9 cellular contexts compared by ENCODE assay signal in genomic region chr16:67917140-67917851, GRCh38. TPM values are rescaled to one million over a fixed set of nuclear protein-coding genes. Genes with fewer than 3 reads are reported as not detected.
DNase-seq lines count a peak whose midpoint lies in the region; ATAC-seq and TF ChIP-seq lines count a peak whose summit lies in the region.
"Had no signal": no experiment of that assay in that cellular context is flagged by ENCODE, and none has a peak within 500 bp of the region (broad histone marks: within the 10 kb centered on the region; RNA-seq: fewer than 3 reads in every experiment).

No MANE protein-coding gene starts in this region.

- H3K27me3 Mint-ChIP-seq in activated CD4-positive, alpha-beta T cell treated with anti-CD3 and anti-CD28 coated beads, Interleukin-2, amount 10 ng/mL, durations not matched to agents 24 days and 14 days: no peaks in the 10 kb centered on the region
- no peaks in the 10 kb centered on the region for H3K27me3 Mint-ChIP-seq in activated T-helper 17 cell treated with anti-CD3 and anti-CD28 coated beads, Interleukin-2, amount 50 U/mL, for 72 hours

- H3K4me1 Mint-ChIP-seq in activated CD4-positive, alpha-beta T cell treated with anti-CD3 and anti-CD28 coated beads, Interleukin-2, amount 10 ng/mL, durations not matched to agents 24 days and 14 days: peaks cover 24% of the 10 kb centered on the region
- peaks cover 20% of the 10 kb centered on the region for H3K4me1 Mint-ChIP-seq in activated T-helper 17 cell treated with anti-CD3 and anti-CD28 coated beads, Interleukin-2, amount 50 U/mL, for 72 hours

- no peak overlapping the region for H3K4me3 Mint-ChIP-seq in activated CD4-positive, alpha-beta T cell treated with anti-CD3 and anti-CD28 coated beads, Interleukin-2, amount 10 ng/mL, durations not matched to agents 24 days and 14 days
- peak overlapping the region; percentile 54 for H3K4me3 Mint-ChIP-seq in activated T-helper 17 cell treated with anti-CD3 and anti-CD28 coated beads, Interleukin-2, amount 50 U/mL, for 72 hours

- intact Hi-C loops in activated CD4-positive, alpha-beta T cell treated with anti-CD3 and anti-CD28 coated beads, Interleukin-2, amount 10 ng/mL, durations not matched to agents 24 days and 14 days (cut with micrococcal nuclease): no loop called here

- no peak for TF ChIP-seq CTCF in hepatocyte (IDR thresholded peaks at IDR 0.05; ENCODE audit: poor library complexity)

- WGBS in hepatocyte (ENCODE audit: low lambda C conversion rate, missing lambda C conversion rate): 93% methylated on average over 6 of the region's 6 CpGs

- H3K9me3 Mint-ChIP-seq in activated CD4-positive, alpha-beta T cell treated with anti-CD3 and anti-CD28 coated beads, Interleukin-2, amount 10 ng/mL, durations not matched to agents 24 days and 14 days: no peaks in the 10 kb centered on the region
- H3K9me3 Mint-ChIP-seq in activated T-helper 17 cell treated with anti-CD3 and anti-CD28 coated beads, Interleukin-2, amount 50 U/mL, for 72 hours: no peaks in the 10 kb centered on the region

- peaks cover 10% of the 10 kb centered on the region for H3K36me3 Mint-ChIP-seq in activated CD4-positive, alpha-beta T cell treated with anti-CD3 and anti-CD28 coated beads, Interleukin-2, amount 10 ng/mL, durations not matched to agents 24 days and 14 days (ENCODE audit: low read depth)
- H3K36me3 Mint-ChIP-seq in activated T-helper 17 cell treated with anti-CD3 and anti-CD28 coated beads, Interleukin-2, amount 50 U/mL, for 72 hours (ENCODE audit: low read depth): peaks cover 10% of the 10 kb centered on the region

- no peaks in the 10 kb centered on the region for H3K9me3 ChIP-seq in hepatocyte (ENCODE audit: low read depth)
- no peaks in the 10 kb centered on the region for H3K9me3 ChIP-seq in stomach smooth muscle (ENCODE audit: control insufficient read depth in 2 of 2, low read length in 2 of 2)

- H3K4me1 ChIP-seq in hepatocyte (ENCODE audit: insufficient read depth) (peaks cover 4% of the 10 kb centered on the region), stomach smooth muscle (ENCODE audit: control insufficient read depth, insufficient read depth, low read length) (peaks cover 37% of the 10 kb centered on the region)

- peaks cover 56% of the 10 kb centered on the region for H3K79me2 ChIP-seq in hepatocyte

- H3K27me3 ChIP-seq in hepatocyte: no peaks in the 10 kb centered on the region
- no peaks in the 10 kb centered on the region for H3K27me3 ChIP-seq in stomach smooth muscle (ENCODE audit: control insufficient read depth in 1 of 2, insufficient read depth in 2 of 2, low read length in 2 of 2)

- peak overlapping the region; percentile 90 for H3K27ac Mint-ChIP-seq in activated CD4-positive, alpha-beta T cell treated with anti-CD3 and anti-CD28 coated beads, Interleukin-2, amount 10 ng/mL, durations not matched to agents 24 days and 14 days
- H3K27ac Mint-ChIP-seq in activated T-helper 17 cell treated with anti-CD3 and anti-CD28 coated beads, Interleukin-2, amount 50 U/mL, for 72 hours: peak overlapping the region; percentile 88

- peak; percentile 5 for ATAC-seq in activated T-helper 17 cell treated with anti-CD3 and anti-CD28 coated beads, Interleukin-2, amount 50 U/mL, for 72 hours (replicated peaks)
- ATAC-seq in GM18909 (IDR thresholded peaks at IDR 0.05; ENCODE audit: poor library complexity, unreplicated experiment) (no peak), HG02870 (IDR thresholded peaks at IDR 0.05; ENCODE audit: unreplicated experiment) (no peak)

- peak overlapping the region; percentile 55 for H3K27ac ChIP-seq in hepatocyte
- H3K27ac ChIP-seq in stomach smooth muscle (ENCODE audit: low read length): peak overlapping the region; percentile 71

- H2AFZ ChIP-seq in hepatocyte: no peak overlapping the region

- H3K4me2 ChIP-seq in hepatocyte: no peak overlapping the region

- no peak overlapping the region for H3K4me3 ChIP-seq in hepatocyte
- peak overlapping the region in 1 of 2 donors; percentile 22 for H3K4me3 ChIP-seq in stomach smooth muscle (ENCODE audit: low read length in 2 of 2)

- H4K20me1 ChIP-seq in hepatocyte (ENCODE audit: insufficient read depth, poor library complexity, severe bottlenecking): peaks cover 29% of the 10 kb centered on the region

- H3K36me3 ChIP-seq in hepatocyte (replicated peaks; ENCODE audit: insufficient read depth, low read depth): no peaks in the 10 kb centered on the region
- H3K36me3 ChIP-seq in stomach smooth muscle (ENCODE audit: control insufficient read depth in 2 of 2, insufficient read depth in 2 of 2, low read length in 2 of 2): peaks cover 4 to 13% of the 10 kb centered on the region in 2 donors

- peak overlapping the region; percentile 17 to 64 for H3K9ac ChIP-seq in stomach smooth muscle (ENCODE audit: low read length in 2 of 2)

- no peaks in the 10 kb centered on the region for H3K9me2 ChIP-seq in hepatocyte (replicated peaks; ENCODE audit: insufficient read depth)

- DNase-seq in activated CD4-positive, alpha-beta T cell treated with anti-CD3 and anti-CD28 coated beads, Interleukin-2, amount 10 ng/mL, durations not matched to agents 24 days and 14 days: no peak
- no peak for DNase-seq in activated CD4-positive, alpha-beta T cell treated with anti-CD3 and anti-CD28 coated beads for 48 hours
- no peak for DNase-seq in hepatocyte (ENCODE audit: low spot score)
- DNase-seq in D341Med (ENCODE audit: low spot score): no peak
- DNase-seq: retina had no signal

RNA-seq across cellular contexts. Expression of gene CTRL, which starts 14.4 kb away (rescaled TPM):
- total RNA-seq in activated CD4-positive, alpha-beta T cell treated with anti-CD3 and anti-CD28 coated beads, Interleukin-2, amount 10 ng/mL, durations not matched to agents 24 days and 14 days: 6.0 and 6.5 TPM in 2 replicates
- total RNA-seq in activated T-helper 17 cell treated with anti-CD3 and anti-CD28 coated beads, Interleukin-2, amount 50 U/mL, for 72 hours: 1 to 10 TPM; 4.0 to 6.1 TPM
- 0.63 TPM in 1 of 2 replicates, not detected in the other for total RNA-seq in hepatocyte
- 12.5 and 13.4 TPM in 2 replicates for polyA plus RNA-seq in hepatocyte

RNA-seq across cellular contexts. Expression of gene PSMB10, which starts 19.4 kb away (rescaled TPM):
- total RNA-seq in activated CD4-positive, alpha-beta T cell treated with anti-CD3 and anti-CD28 coated beads, Interleukin-2, amount 10 ng/mL, durations not matched to agents 24 days and 14 days: 211 and 214 TPM in 2 replicates
- total RNA-seq in activated T-helper 17 cell treated with anti-CD3 and anti-CD28 coated beads, Interleukin-2, amount 50 U/mL, for 72 hours: 100 to 1,000 TPM; 201 to 217 TPM
- 13.7 and 27.8 TPM in 2 replicates for total RNA-seq in hepatocyte
- polyA plus RNA-seq in hepatocyte: 48.7 and 52.2 TPM in 2 replicates

RNA-seq across cellular contexts. Expression of gene PSKH1, which starts 24.2 kb away (rescaled TPM):
- total RNA-seq in activated CD4-positive, alpha-beta T cell treated with anti-CD3 and anti-CD28 coated beads, Interleukin-2, amount 10 ng/mL, durations not matched to agents 24 days and 14 days: 14.4 and 16.3 TPM in 2 replicates
- total RNA-seq in activated T-helper 17 cell treated with anti-CD3 and anti-CD28 coated beads, Interleukin-2, amount 50 U/mL, for 72 hours: 10 to 100 TPM in 1 of 2 donors, 1 to 10 TPM in 1; 7.5 to 11.8 TPM
- 29.2 and 30.5 TPM in 2 replicates for total RNA-seq in hepatocyte
- polyA plus RNA-seq in hepatocyte: 38.6 and 44.6 TPM in 2 replicates

RNA-seq across cellular contexts. Expression of gene LCAT, which starts 26.6 kb away (rescaled TPM):
- total RNA-seq in activated CD4-positive, alpha-beta T cell treated with anti-CD3 and anti-CD28 coated beads, Interleukin-2, amount 10 ng/mL, durations not matched to agents 24 days and 14 days: 16.5 and 18.2 TPM in 2 replicates
- 10 to 100 TPM; 15.0 to 19.1 TPM for total RNA-seq in activated T-helper 17 cell treated with anti-CD3 and anti-CD28 coated beads, Interleukin-2, amount 50 U/mL, for 72 hours
- 15.6 and 19.8 TPM in 2 replicates for total RNA-seq in hepatocyte
- 44.6 and 47.3 TPM in 2 replicates for polyA plus RNA-seq in hepatocyte

RNA-seq across cellular contexts. Expression of gene NRN1L, which starts 32.6 kb away (rescaled TPM):
- 0.63 TPM in 1 of 2 replicates, not detected in the other for total RNA-seq in activated CD4-positive, alpha-beta T cell treated with anti-CD3 and anti-CD28 coated beads, Interleukin-2, amount 10 ng/mL, durations not matched to agents 24 days and 14 days
- total RNA-seq in activated T-helper 17 cell treated with anti-CD3 and anti-CD28 coated beads, Interleukin-2, amount 50 U/mL, for 72 hours: 1 to 10 TPM in 1 of 2 donors, not detected in 1; 1.2 TPM
- 0.73 TPM in 1 of 2 replicates, not detected in the other for total RNA-seq in hepatocyte
- 1.6 TPM in 1 of 2 replicates, not detected in the other for polyA plus RNA-seq in hepatocyte
